2 cellular contexts compared by ENCODE assay signal in genomic region chr6:30654798-30655742, GRCh38.
TF ChIP-seq lines count a peak whose summit lies in the region.

No MANE protein-coding gene starts in this region.

TF ChIP-seq in endothelial cell of umbilical vein, 7 proteins besides CTCF, POLR2A, EP300 and RAD21:
- TF ChIP-seq POLR2AphosphoS5 (IDR thresholded peaks at IDR 0.05; ENCODE audit: insufficient read depth, low read depth, low read length) (no peak), JUN (IDR thresholded peaks at IDR 0.05; ENCODE audit: borderline replicate concordance, insufficient read depth, insufficient read length, low read depth) (no peak)

TF ChIP-seq in WTC11, 78 proteins besides CTCF, POLR2A, EP300 and RAD21:
- TF ChIP-seq FOXP4 (CRISPR knock-in tag; IDR thresholded peaks at IDR 0.05) = no peak
- TF ChIP-seq ZNF232 (CRISPR knock-in tag; IDR thresholded peaks at IDR 0.05) = no peak
- no peak for TF ChIP-seq PREB (CRISPR knock-in tag; IDR thresholded peaks at IDR 0.05; ENCODE audit: borderline replicate concordance)
